30 cellular contexts compared by ENCODE assay signal in genomic region chr10:24536653-24537052, GRCh38.
"Had no signal": no experiment of that assay in that cellular context is flagged by ENCODE, and none has a peak within 500 bp of the region (broad histone marks: within the 10 kb centered on the region; RNA-seq: fewer than 3 reads in every experiment).

No MANE protein-coding gene starts in this region.

- H3K4me2 ChIP-seq: neural progenitor cell, smooth muscle cell had no signal

- H3K4me1 Mint-ChIP-seq: naive thymus-derived CD4-positive, alpha-beta T cell; natural killer cell; nephron; neural progenitor cell; stimulated activated memory B cell treated with anti-CD40 and anti-IgM and Interleukin-4, amounts not matched to agents 10 μg/mL and 1 μg/mL and 100 μg/mL, for 72 hours; stimulated activated naive CD8-positive, alpha-beta T cell treated with anti-CD3 and anti-CD28 coated beads, Interleukin-15, amount 100 ng/mL, for 72 hours had no signal

- H3K27me3 ChIP-seq: neural progenitor cell, ovary, spleen, thyroid gland, tibial nerve, upper lobe of right lung, uterus had no signal

- H3K4me3 Mint-ChIP-seq: naive thymus-derived CD4-positive, alpha-beta T cell; natural killer cell; nephron; neural progenitor cell; stimulated activated memory B cell treated with anti-CD40 and anti-IgM and Interleukin-4, amounts not matched to agents 10 μg/mL and 1 μg/mL and 100 μg/mL, for 72 hours; stimulated activated naive CD8-positive, alpha-beta T cell treated with anti-CD3 and anti-CD28 coated beads, Interleukin-15, amount 100 ng/mL, for 72 hours had no signal

- DNase-seq: naive thymus-derived CD4-positive, alpha-beta T cell; natural killer cell; occipital lobe; ovary; posterior cingulate gyrus; psoas muscle; right cardiac atrium; spleen; stimulated activated CD4-positive, alpha-beta T cell treated with anti-CD3 and anti-CD28 coated beads, Interleukin-12 subunit alpha, Interleukin-12 subunit beta, amount 100 ng/mL, for 4 hours; stimulated activated CD4-positive, alpha-beta T cell treated with anti-CD3 and anti-CD28 coated beads, Interleukin-1b, Interleukin-23, amount 100 ng/mL, for 48 hours; stimulated activated CD4-positive, alpha-beta T cell treated with anti-CD3 and anti-CD28 coated beads, Interleukin-4, amount 100 ng/mL, for 1 hour; stimulated activated CD4-positive, alpha-beta T cell treated with anti-CD3 and anti-CD28 coated beads, Interleukin-4, amount 100 ng/mL, for 4 hours; stimulated activated CD8-positive, alpha-beta memory T cell treated with anti-CD3 and anti-CD28 coated beads, Interleukin-4, amount 100 ng/mL, for 48 hours; stimulated activated naive CD4-positive, alpha-beta T cell; stimulated activated naive CD8-positive, alpha-beta T cell treated with anti-CD3 and anti-CD28 coated beads, Interleukin-15, amount 100 ng/mL, for 72 hours; stimulated activated naive CD8-positive, alpha-beta T cell treated with anti-CD3 and anti-CD28 coated beads, Interleukin-15, Interleukin-2, amounts not matched to agents 100 U/mL and 50 U/mL, for 24 hours; substantia nigra; thyroid gland; trophoblast cell; upper lobe of right lung; uterus had no signal

- H3K36me3 Mint-ChIP-seq: natural killer cell; stimulated activated memory B cell treated with anti-CD40 and anti-IgM and Interleukin-4, amounts not matched to agents 10 μg/mL and 1 μg/mL and 100 μg/mL, for 72 hours had no signal

- H3K27me3 Mint-ChIP-seq: stimulated activated memory B cell treated with anti-CD40 and anti-IgM and Interleukin-4, amounts not matched to agents 10 μg/mL and 1 μg/mL and 100 μg/mL, for 72 hours had no signal

- H2AFZ ChIP-seq: neural progenitor cell, parathyroid adenoma had no signal

- H3K27ac Mint-ChIP-seq: naive thymus-derived CD4-positive, alpha-beta T cell; natural killer cell; nephron; neural progenitor cell; stimulated activated memory B cell treated with anti-CD40 and anti-IgM and Interleukin-4, amounts not matched to agents 10 μg/mL and 1 μg/mL and 100 μg/mL, for 72 hours; stimulated activated naive CD8-positive, alpha-beta T cell treated with anti-CD3 and anti-CD28 coated beads, Interleukin-15, amount 100 ng/mL, for 72 hours had no signal

- ATAC-seq: naive thymus-derived CD4-positive, alpha-beta T cell; natural killer cell; psoas muscle; right cardiac atrium; sciatic nerve; stimulated activated memory B cell treated with anti-CD40 and anti-IgM and Interleukin-4, amounts not matched to agents 10 μg/mL and 1 μg/mL and 100 μg/mL, for 72 hours; stimulated activated naive CD8-positive, alpha-beta T cell treated with anti-CD3 and anti-CD28 coated beads, Interleukin-15, amount 100 ng/mL, for 72 hours; stimulated activated naive CD8-positive, alpha-beta T cell treated with anti-CD3 and anti-CD28 coated beads, Interleukin-15, Interleukin-2, amounts not matched to agents 100 U/mL and 50 U/mL, for 24 hours; upper lobe of right lung had no signal

- H3K27ac ChIP-seq: neural progenitor cell, ovary, parathyroid adenoma, psoas muscle, skin epidermis, spleen, thoracic aorta, thyroid gland, tibial nerve, upper lobe of right lung, uterus had no signal

- H3K36me3 ChIP-seq: neural progenitor cell, ovary, uterus had no signal

- H3K4me3 ChIP-seq: neural progenitor cell, ovary, psoas muscle, skin epidermis, smooth muscle cell, spleen, thoracic aorta, thyroid gland, tibial nerve, upper lobe of right lung, uterus had no signal

- H3K4me1 ChIP-seq: neural progenitor cell, parathyroid adenoma, psoas muscle, spleen, thyroid gland, tibial nerve, upper lobe of right lung, uterus had no signal

- H3K9me3 Mint-ChIP-seq: nephron, neural progenitor cell had no signal

- H3K9me3 ChIP-seq: ovary, psoas muscle, spleen, thoracic aorta, thyroid gland, tibial nerve, upper lobe of right lung, uterus had no signal
